ENCODE assay signal across 12 cellular contexts in the genomic region with DNA sequence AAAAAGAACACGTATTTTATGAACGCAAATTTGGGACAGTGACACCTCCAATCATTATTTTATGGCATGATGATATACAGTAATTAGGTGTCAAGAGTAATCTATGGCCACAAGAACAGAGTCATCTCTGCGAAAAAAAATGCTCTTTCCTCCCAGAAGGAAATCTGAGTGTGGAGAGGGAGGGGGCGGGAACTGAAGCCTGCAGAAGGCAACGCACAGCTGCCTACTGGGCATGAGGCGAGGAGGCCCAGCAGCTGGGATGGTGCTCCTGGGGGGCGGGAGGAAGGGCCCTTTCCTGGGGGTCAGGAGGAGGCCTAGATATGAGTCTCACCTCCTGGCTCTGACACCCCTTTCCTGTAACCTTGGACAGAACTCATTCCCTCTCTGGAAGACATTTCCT.
A peak's percentile ranks its signal among the peaks of the same experiment; 100 is the strongest.
DNase-seq lines count a peak whose midpoint lies in the region; ATAC-seq lines count a peak whose summit lies in the region.
"Had no signal": no experiment of that assay in that cellular context is flagged by ENCODE, and none has a peak within 500 bp of the region (broad histone marks: within the 10 kb centered on the region; RNA-seq: fewer than 3 reads in every experiment).

No MANE protein-coding gene starts in this region.

- DNase-seq in NCI-H1417 (lab: John Stamatoyannopoulos, UW) (peak in 2 of 3 experiments; percentile 30 to 58), NCI-H1417 treated with DMSO at 0.1 percent for 48 hours (lab: John Stamatoyannopoulos, UW) (no peak), left kidney (ENCODE audit: low read depth, low spot score) (peak; percentile 78), globus pallidus (ENCODE audit: low spot score) (no peak)
- peak; percentile 12 for DNase-seq in activated CD8-positive, alpha-beta memory T cell treated with anti-CD3 and anti-CD28 coated beads, Interleukin-2, amount 50 U/mL, for 48 hours
- no peak for DNase-seq in activated CD8-positive, alpha-beta memory T cell treated with anti-CD3 and anti-CD28 coated beads for 24 hours
- DNase-seq: 8988T; Calu3; CD4-positive, alpha-beta memory T cell; HCEC 1CT had no signal

- ATAC-seq in GM21576 (IDR thresholded peaks at IDR 0.05; ENCODE audit: unreplicated experiment), result no peak
- ATAC-seq: GM23338 had no signal

Comparison
In these comparisons a context has a peak if more than half of its experiments do, and no peak if none do; other contexts are left out.
1. DNase-seq: peak in NCI-H1417 (2 of 3), activated CD8-positive, alpha-beta memory T cell treated with anti-CD3 and anti-CD28 coated beads, Interleukin-2, amount 50 U/mL, for 48 hours (single experiment) and left kidney (single experiment); none in NCI-H1417 treated with DMSO at 0.1 percent for 48 hours (single experiment), activated CD8-positive, alpha-beta memory T cell treated with anti-CD3 and anti-CD28 coated beads for 24 hours (single experiment) and globus pallidus (single experiment).